In the genomic region with DNA sequence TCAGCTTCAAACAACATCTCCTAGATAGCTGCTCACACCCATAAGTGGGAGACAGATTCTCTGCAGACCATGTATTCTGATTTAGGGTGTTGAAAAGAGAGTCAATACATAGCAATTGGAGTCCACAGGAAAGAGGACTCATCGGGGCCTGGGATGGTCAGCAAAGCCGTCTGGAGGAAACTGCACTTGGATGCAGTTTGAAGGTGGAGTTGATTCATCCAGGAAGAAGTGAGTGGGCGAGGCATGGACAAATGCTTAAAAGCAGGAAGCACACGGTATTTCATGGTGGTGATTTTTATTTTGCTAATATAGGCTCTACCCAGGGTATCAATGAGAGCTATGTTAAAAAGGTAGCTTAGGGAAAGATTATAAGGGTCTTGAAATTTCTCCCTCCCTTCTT, we compare ENCODE assay signal across 19 cellular contexts. TPM values are rescaled to one million over a fixed set of nuclear protein-coding genes. Genes with fewer than 3 reads are reported as not detected.
"Had no signal": no experiment of that assay in that cellular context is flagged by ENCODE, and none has a peak within 500 bp of the region (broad histone marks: within the 10 kb centered on the region; RNA-seq: fewer than 3 reads in every experiment).

No MANE protein-coding gene starts in this region.

- H3K9me3 ChIP-seq: prostate gland had no signal

- H3K27ac ChIP-seq: epithelial cell of prostate, left ventricle myocardium inferior, prostate gland had no signal

- H3K4me1 Mint-ChIP-seq: activated CD4-positive, alpha-beta T cell treated with anti-CD3 and anti-CD28 coated beads, Interleukin-2, amount 10 ng/mL, durations not matched to agents 7 days and 5 days; neural crest cell had no signal

- H3K27ac Mint-ChIP-seq: activated CD4-positive, alpha-beta T cell treated with anti-CD3 and anti-CD28 coated beads, Interleukin-2, amount 10 ng/mL, durations not matched to agents 7 days and 5 days; activated naive CD8-positive, alpha-beta T cell; activated T-cell treated with anti-CD3 and anti-CD28 coated beads, Interleukin-2, amount 50 U/mL, for 72 hours; effector memory CD8-positive, alpha-beta T cell; stimulated activated naive CD8-positive, alpha-beta T cell treated with anti-CD3 and anti-CD28 coated beads, Interleukin-15, Interleukin-2, amounts not matched to agents 100 ng/mL and 50 ng/mL, for 24 hours had no signal

- H3K4me3 Mint-ChIP-seq: activated CD4-positive, alpha-beta T cell treated with anti-CD3 and anti-CD28 coated beads, Interleukin-2, amount 10 ng/mL, durations not matched to agents 7 days and 5 days; activated naive CD8-positive, alpha-beta T cell; activated T-cell treated with anti-CD3 and anti-CD28 coated beads, Interleukin-2, amount 50 U/mL, for 72 hours; effector memory CD8-positive, alpha-beta T cell; neural crest cell; stimulated activated naive CD8-positive, alpha-beta T cell treated with anti-CD3 and anti-CD28 coated beads, Interleukin-15, Interleukin-2, amounts not matched to agents 100 ng/mL and 50 ng/mL, for 24 hours had no signal

- DNase-seq: activated CD4-positive, alpha-beta T cell treated with anti-CD3 and anti-CD28 coated beads, Interleukin-2, amount 10 ng/mL, durations not matched to agents 7 days and 5 days; activated CD8-positive, alpha-beta memory T cell treated with anti-CD3 and anti-CD28 coated beads for 24 hours; activated CD8-positive, alpha-beta memory T cell treated with anti-CD3 and anti-CD28 coated beads, Interleukin-2, amount 50 U/mL, for 48 hours; activated effector memory CD4-positive, alpha-beta T cell treated with anti-CD3 and anti-CD28 coated beads, Interleukin-2, amount 50 U/mL, for 16 hours; activated T-cell treated with anti-CD3 and anti-CD28 coated beads, Interleukin-2, amount 50 U/mL, for 72 hours; effector memory CD8-positive, alpha-beta T cell; foreskin melanocyte; kidney; left ventricle myocardium inferior; right cardiac atrium; stimulated activated CD4-positive, alpha-beta T cell treated with anti-CD3 and anti-CD28 coated beads, Interleukin-2, amount 100 ng/mL, for 24 hours; T1000; trophoblast cell had no signal

- H3K36me3 ChIP-seq: left ventricle myocardium inferior, prostate gland had no signal

- H3K4me1 ChIP-seq: left ventricle myocardium inferior, prostate gland had no signal

- H3K36me3 Mint-ChIP-seq: activated naive CD8-positive, alpha-beta T cell had no signal

- H3K4me3 ChIP-seq: left ventricle myocardium inferior, prostate gland had no signal

- H3K27me3 Mint-ChIP-seq: effector memory CD8-positive, alpha-beta T cell had no signal

- H3K9me3 Mint-ChIP-seq: activated CD4-positive, alpha-beta T cell treated with anti-CD3 and anti-CD28 coated beads, Interleukin-2, amount 10 ng/mL, durations not matched to agents 7 days and 5 days; stimulated activated naive CD8-positive, alpha-beta T cell treated with anti-CD3 and anti-CD28 coated beads, Interleukin-15, Interleukin-2, amounts not matched to agents 100 ng/mL and 50 ng/mL, for 24 hours had no signal

- ATAC-seq: activated T-cell treated with anti-CD3 and anti-CD28 coated beads, Interleukin-2, amount 50 U/mL, for 72 hours; effector memory CD8-positive, alpha-beta T cell; right cardiac atrium had no signal

RNA-seq across cellular contexts. Expression of a gene that starts 36.8 kb away (rescaled TPM):
- total RNA-seq: activated CD4-positive, alpha-beta T cell treated with anti-CD3 and anti-CD28 coated beads, Interleukin-2, amount 10 ng/mL, durations not matched to agents 7 days and 5 days; T-helper 1 cell treated with Interleukin-12 subunit alpha and Interleukin-12 subunit beta and Interleukin-4 antibody, amounts not matched to agents 30 ng/mL and 1 ng/mL, for 36 hours had no signal
